In the genomic region with DNA sequence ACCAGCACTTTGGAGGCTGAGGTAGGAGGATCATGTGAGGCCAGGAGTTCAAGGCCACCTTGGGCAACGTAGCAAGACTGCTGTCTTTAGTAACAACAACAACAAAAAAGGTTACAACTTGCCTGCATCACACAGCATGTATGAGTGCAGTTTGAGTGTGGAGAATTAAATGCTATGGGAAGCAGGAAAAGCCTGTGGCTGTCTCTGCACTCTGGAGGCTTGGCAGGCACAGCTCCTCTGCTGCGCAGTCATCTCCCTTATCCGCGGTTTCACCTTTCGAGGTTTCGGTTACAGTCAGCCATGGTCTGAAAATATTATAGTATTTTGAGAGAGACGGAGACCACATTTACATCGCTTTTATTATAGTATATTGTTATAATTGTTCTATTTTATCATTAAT, we compare ENCODE assay signal across 1 cellular context.
TF ChIP-seq lines count a peak whose summit lies in the region.

No MANE protein-coding gene starts in this region.

TF ChIP-seq in endothelial cell of umbilical vein, 7 proteins besides CTCF, POLR2A, EP300 and RAD21:
- no peak for TF ChIP-seq JUN (IDR thresholded peaks at IDR 0.05; ENCODE audit: borderline replicate concordance, insufficient read depth, insufficient read length, low read depth)
- TF ChIP-seq FOS (IDR thresholded peaks at IDR 0.05; ENCODE audit: borderline replicate concordance, insufficient read depth, low read length), result no peak
- TF ChIP-seq POLR2AphosphoS5 (IDR thresholded peaks at IDR 0.05; ENCODE audit: insufficient read depth, low read depth, low read length), result no peak
- no peak for TF ChIP-seq EZH2 (IDR thresholded peaks at IDR 0.05; ENCODE audit: borderline replicate concordance, low read depth, low read length, severe bottlenecking)
- TF ChIP-seq MYC (IDR thresholded peaks at IDR 0.05; ENCODE audit: low read depth, low read length), result no peak
- TF ChIP-seq GATA2 (IDR thresholded peaks at IDR 0.05; ENCODE audit: insufficient read depth, insufficient read length, low read depth, low read length), result no peak
- no peak for TF ChIP-seq MAX (IDR thresholded peaks at IDR 0.05; ENCODE audit: insufficient read depth, insufficient read length)
TF ChIP-seq in endothelial cell of umbilical vein: peak in this region for 0.
